Comparison of ENCODE assay signal across 1 cellular context in the genomic region with DNA sequence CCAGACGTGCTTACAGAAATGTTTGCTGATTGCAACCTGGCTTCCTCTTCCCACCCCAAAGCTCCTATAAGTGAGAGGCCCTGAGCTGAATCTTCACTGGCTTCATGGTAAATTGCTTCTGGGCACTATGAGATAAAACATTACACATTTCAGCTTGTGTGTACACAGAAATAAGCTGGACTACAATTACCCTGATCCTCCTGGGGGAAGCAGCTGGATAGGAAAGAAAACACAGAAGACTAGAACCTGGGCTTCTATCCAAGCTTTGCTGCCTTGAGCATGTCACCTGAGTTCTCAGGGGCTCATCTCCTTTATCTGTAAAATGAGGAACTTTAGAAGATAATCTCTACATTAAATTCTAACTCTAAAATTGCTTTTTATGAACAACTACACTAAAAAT.
TF ChIP-seq lines count a peak whose summit lies in the region.

No MANE protein-coding gene starts in this region.

TF ChIP-seq in SK-N-SH treated with all-trans-retinoic acid at 6 μM for 48 hours, 23 proteins besides CTCF, POLR2A, EP300 and RAD21 (continued from another document):
- TF ChIP-seq CREB5 (CRISPR knock-in tag; IDR thresholded peaks at IDR 0.05; ENCODE audit: low read depth) (no peak), ZC3H10 (CRISPR knock-in tag; IDR thresholded peaks at IDR 0.05) (no peak)
